ENCODE assay signal across 1 cellular context in genomic region chr21:38662224-38662568, GRCh38.
TF ChIP-seq lines count a peak whose summit lies in the region.

No MANE protein-coding gene starts in this region.

TF ChIP-seq in IMR-90, 13 proteins besides CTCF, POLR2A, EP300 and RAD21 (continued from another document):
- TF ChIP-seq USF2 (IDR thresholded peaks at IDR 0.05; ENCODE audit: low read depth, low read length) (no peak), BHLHE40 (IDR thresholded peaks at IDR 0.05; ENCODE audit: low read depth, low read length) (no peak), CHD1 (IDR thresholded peaks at IDR 0.05; ENCODE audit: low read depth, low read length) (no peak), NFE2L2 (IDR thresholded peaks at IDR 0.05; ENCODE audit: low read depth, low read length) (no peak), MAFK (IDR thresholded peaks at IDR 0.05; ENCODE audit: low read depth, low read length) (no peak), SMC3 (IDR thresholded peaks at IDR 0.05; ENCODE audit: low read depth, low read length) (no peak), RFX5 (IDR thresholded peaks at IDR 0.05; ENCODE audit: low read depth, low read length) (no peak), MXI1 (IDR thresholded peaks at IDR 0.05; ENCODE audit: borderline replicate concordance, low read depth, low read length) (no peak), RCOR1 (IDR thresholded peaks at IDR 0.05; ENCODE audit: insufficient replicate concordance, low read length) (no peak), FOS (IDR thresholded peaks at IDR 0.05; ENCODE audit: low read depth, low read length) (no peak), ELK1 (IDR thresholded peaks at IDR 0.05; ENCODE audit: borderline replicate concordance, low read depth, low read length) (no peak), CEBPB (IDR thresholded peaks at IDR 0.05; ENCODE audit: low read depth, low read length) (no peak)
